In genomic region chr4:47836655-47837581, GRCh38 we compare ENCODE assay signal across 1 cellular context.
TF ChIP-seq lines count a peak whose summit lies in the region.

No MANE protein-coding gene starts in this region.

TF ChIP-seq in HepG2, 621 proteins besides CTCF, POLR2A, EP300 and RAD21 (continued from another document and continues in another):
- TF ChIP-seq PHF21A (CRISPR knock-in tag; IDR thresholded peaks at IDR 0.05) (no peak; the same call in 1 of the 2 replicates), ZNF777 (CRISPR knock-in tag; IDR thresholded peaks at IDR 0.05) (peak; percentile 90), HNRNPL (IDR thresholded peaks at IDR 0.05; ENCODE audit: low read depth, low read length) (peak; percentile 63; the same call in 1 of the 2 replicates), NCOA2 (CRISPR knock-in tag; IDR thresholded peaks at IDR 0.05) (peak; percentile 13; the same call in 1 of the 2 replicates), ZNF280B (CRISPR knock-in tag; IDR thresholded peaks at IDR 0.05; ENCODE audit: borderline replicate concordance) (no peak; the same call in 1 of the 2 replicates), ZNF550 (CRISPR knock-in tag; IDR thresholded peaks at IDR 0.05; ENCODE audit: borderline replicate concordance) (no peak), GATAD1 (CRISPR knock-in tag; IDR thresholded peaks at IDR 0.05) (0 out of 2 replicates have a peak, but pooled peaks have one; percentile 38), HMGXB4 (CRISPR knock-in tag; IDR thresholded peaks at IDR 0.05; ENCODE audit: borderline replicate concordance in 1 of 2, low read depth in 1 of 2) (peak; percentile 18 to 49; a peak in 1 of 4 replicates), ZBTB10 (CRISPR knock-in tag; IDR thresholded peaks at IDR 0.05; ENCODE audit: borderline replicate concordance) (0 out of 2 replicates have a peak, but pooled peaks have one; percentile 51), ZBTB8A (CRISPR knock-in tag; IDR thresholded peaks at IDR 0.05; ENCODE audit: borderline replicate concordance, low read depth) (no peak), CENPT (CRISPR knock-in tag; IDR thresholded peaks at IDR 0.05; ENCODE audit: low read depth) (no peak), ZFP1 (CRISPR knock-in tag; IDR thresholded peaks at IDR 0.05) (no peak), ZNF605 (CRISPR knock-in tag; IDR thresholded peaks at IDR 0.05) (peak; percentile 19; the same call in 1 of the 2 replicates), MAF1 (CRISPR knock-in tag; IDR thresholded peaks at IDR 0.05; ENCODE audit: borderline replicate concordance) (peak; percentile 58; the same call in 1 of the 2 replicates), NFYC (CRISPR knock-in tag; IDR thresholded peaks at IDR 0.05) (no peak), SIX1 (CRISPR knock-in tag; IDR thresholded peaks at IDR 0.05; ENCODE audit: borderline replicate concordance) (no peak), KAT8 (CRISPR knock-in tag; IDR thresholded peaks at IDR 0.05) (0 out of 2 replicates have a peak, but pooled peaks have one; percentile 5), NFKB2 (CRISPR knock-in tag; IDR thresholded peaks at IDR 0.05; ENCODE audit: borderline replicate concordance) (peak; percentile 20; the same call in 1 of the 2 replicates), ZNF326 (CRISPR knock-in tag; IDR thresholded peaks at IDR 0.05; ENCODE audit: borderline replicate concordance) (no peak), E2F2 (CRISPR knock-in tag; IDR thresholded peaks at IDR 0.05; ENCODE audit: borderline replicate concordance) (no peak), KMT2A (CRISPR knock-in tag; IDR thresholded peaks at IDR 0.05) (peak; percentile 41; the same call in 1 of the 2 replicates), ZNF136 (CRISPR knock-in tag; IDR thresholded peaks at IDR 0.05; ENCODE audit: low read depth) (peak; percentile 44; the same call in 1 of the 2 replicates), UBTF (CRISPR knock-in tag; IDR thresholded peaks at IDR 0.05) (peak; percentile 49; the same call in 1 of the 2 replicates), PRDM15 (CRISPR knock-in tag; IDR thresholded peaks at IDR 0.05) (peak; percentile 42; the same call in 1 of the 2 replicates), ASH2L (IDR thresholded peaks at IDR 0.05; ENCODE audit: insufficient read length, low read depth, low read length) (peak; percentile 20), ZNF124 (CRISPR knock-in tag; IDR thresholded peaks at IDR 0.05) (peak; percentile 55; the same call in 1 of the 2 replicates), SAP130 (CRISPR knock-in tag; IDR thresholded peaks at IDR 0.05; ENCODE audit: low read depth) (peak; percentile 43), ZNF367 (CRISPR knock-in tag; IDR thresholded peaks at IDR 0.05; ENCODE audit: borderline replicate concordance) (no peak), GLI4 (CRISPR knock-in tag; IDR thresholded peaks at IDR 0.05; ENCODE audit: borderline replicate concordance) (peak; percentile 69; the same call in 1 of the 2 replicates), ETV5 (CRISPR knock-in tag; IDR thresholded peaks at IDR 0.05; ENCODE audit: borderline replicate concordance) (peak; percentile 50; the same call in 1 of the 2 replicates), ZNF607 (CRISPR knock-in tag; IDR thresholded peaks at IDR 0.05; ENCODE audit: borderline replicate concordance) (0 out of 2 replicates have a peak, but pooled peaks have one; percentile 3), ZNF318 (CRISPR knock-in tag; IDR thresholded peaks at IDR 0.05) (0 out of 2 replicates have a peak, but pooled peaks have one; percentile 26), GABPB1 (CRISPR knock-in tag; IDR thresholded peaks at IDR 0.05) (peak; percentile 61; the same call in 1 of the 2 replicates)
